ENCODE assay signal across 8 cellular contexts in genomic region chr18:45664824-45665763, GRCh38. TPM values are rescaled to one million over a fixed set of nuclear protein-coding genes. Genes with fewer than 3 reads are reported as not detected.
A peak's percentile ranks its signal among the peaks of the same experiment; 100 is the strongest.
DNase-seq lines count a peak whose midpoint lies in the region; ATAC-seq and TF ChIP-seq lines count a peak whose summit lies in the region.

No MANE protein-coding gene starts in this region.

- peak; percentile 53 for DNase-seq in GM19238 (ENCODE audit: insufficient read length, low spot score)
- DNase-seq in RPMI7951 (ENCODE audit: low read depth), result peak; percentile 55
- peak; percentile 44 for DNase-seq in activated effector memory CD4-positive, alpha-beta T cell treated with Interleukin-2 at 50 U/mL for 16 hours
- peak; percentile 64 for DNase-seq in fibroblast of villous mesenchyme (ENCODE audit: low read depth)
- peak; percentile 51 for DNase-seq in omental fat pad (ENCODE audit: low spot score)
- no peak for DNase-seq in upper lobe of right lung

- intact Hi-C loops in upper lobe of right lung (cut with DNase I), result loop anchor here (10.0 kb wide), 1 partner anchor 410 kb away; the partner anchor contains the start of gene PSTPIP2

- TF ChIP-seq EP300 in Ishikawa (IDR thresholded peaks at IDR 0.05; ENCODE audit: borderline replicate concordance), result no peak

- TF ChIP-seq CTCF in C4-2B (conservative IDR thresholded peaks at IDR 0.05) (peak; percentile 91), fibroblast of villous mesenchyme (IDR thresholded peaks at IDR 0.05; ENCODE audit: insufficient read depth, low read depth, low read length) (peak; percentile 96), omental fat pad (IDR thresholded peaks at IDR 0.05) (peak in 2 of 3 donors; percentile 72 to 88), upper lobe of right lung (IDR thresholded peaks at IDR 0.05) (peak; percentile 96)

- peaks cover 24% of the 10 kb centered on the region for H3K4me1 ChIP-seq in upper lobe of right lung

- ATAC-seq in omental fat pad (ENCODE audit: low FRiP score) (peak; percentile 58), upper lobe of right lung (peak; percentile 88)

- H3K27ac ChIP-seq in C4-2B, result no peak overlapping the region
- peak overlapping the region; percentile 63 for H3K27ac ChIP-seq in upper lobe of right lung

- TF ChIP-seq RAD21 in Ishikawa (IDR thresholded peaks at IDR 0.05; ENCODE audit: low read depth), result peak; percentile 91

- no peaks in the 10 kb centered on the region for H3K9me3 ChIP-seq in upper lobe of right lung

- H3K4me3 ChIP-seq in fibroblast of villous mesenchyme (ENCODE audit: low read depth, low read length) (no peak overlapping the region), upper lobe of right lung (no peak overlapping the region)

- H3K27me3 ChIP-seq in upper lobe of right lung, result no peaks in the 10 kb centered on the region

- no peaks in the 10 kb centered on the region for H3K36me3 ChIP-seq in upper lobe of right lung

TF ChIP-seq in Ishikawa, 13 proteins besides CTCF, POLR2A, EP300 and RAD21:
- no peak for TF ChIP-seq FOXM1 (IDR thresholded peaks at IDR 0.05; ENCODE audit: borderline replicate concordance, low read depth)
- no peak for TF ChIP-seq EGR1 (IDR thresholded peaks at IDR 0.05)
- no peak for TF ChIP-seq YY1 (IDR thresholded peaks at IDR 0.05; ENCODE audit: low read depth)
- no peak for TF ChIP-seq ZBTB7A (IDR thresholded peaks at IDR 0.05; ENCODE audit: low read depth)
- no peak for TF ChIP-seq CEBPB (IDR thresholded peaks at IDR 0.05)
- TF ChIP-seq REST (IDR thresholded peaks at IDR 0.05; ENCODE audit: low read depth), result no peak
- TF ChIP-seq NFIC (IDR thresholded peaks at IDR 0.05), result no peak
- no peak for TF ChIP-seq MAX (IDR thresholded peaks at IDR 0.05)
- no peak for TF ChIP-seq USF1 (IDR thresholded peaks at IDR 0.05)
- TF ChIP-seq TAF1 (IDR thresholded peaks at IDR 0.05; ENCODE audit: low read depth), result no peak
- no peak for TF ChIP-seq CREB1 (IDR thresholded peaks at IDR 0.05; ENCODE audit: low read depth)
- TF ChIP-seq TEAD4 (IDR thresholded peaks at IDR 0.05), result no peak
- no peak for TF ChIP-seq TCF12 (IDR thresholded peaks at IDR 0.05; ENCODE audit: low read depth)
TF ChIP-seq in Ishikawa: peak in this region for 0.

RNA-seq across cellular contexts. Expression of gene SLC14A2, which starts 49.8 kb away (rescaled TPM):
- total RNA-seq in RPMI7951 (2014; rRNA removed; shearing (Covaris generic)), result 0.48 and 0.59 TPM in 2 replicates
- total RNA-seq in fibroblast of villous mesenchyme (not detected in 2 replicates), omental fat pad (1 to 10 TPM in 1 of 4 donors, under 1 TPM in 2, not detected in 1; 0.44 to 2.1 (median 0.48) TPM), upper lobe of right lung (not detected)

RNA-seq across cellular contexts. Expression of gene SLC14A1, which starts 58.9 kb away (rescaled TPM):
- 28.6 and 43.4 TPM in 2 replicates for total RNA-seq in RPMI7951 (2014; rRNA removed; shearing (Covaris generic))
- 0.86 and 9.3 TPM in 2 replicates for total RNA-seq in fibroblast of villous mesenchyme
- total RNA-seq in omental fat pad, result 10 to 100 TPM in 2 of 4 donors, 1 to 10 TPM in 2; 1.2 to 15.1 (median 8.2) TPM
- total RNA-seq in upper lobe of right lung, result 6.0 TPM
